Comparison of ENCODE assay signal across 6 cellular contexts in the genomic region with DNA sequence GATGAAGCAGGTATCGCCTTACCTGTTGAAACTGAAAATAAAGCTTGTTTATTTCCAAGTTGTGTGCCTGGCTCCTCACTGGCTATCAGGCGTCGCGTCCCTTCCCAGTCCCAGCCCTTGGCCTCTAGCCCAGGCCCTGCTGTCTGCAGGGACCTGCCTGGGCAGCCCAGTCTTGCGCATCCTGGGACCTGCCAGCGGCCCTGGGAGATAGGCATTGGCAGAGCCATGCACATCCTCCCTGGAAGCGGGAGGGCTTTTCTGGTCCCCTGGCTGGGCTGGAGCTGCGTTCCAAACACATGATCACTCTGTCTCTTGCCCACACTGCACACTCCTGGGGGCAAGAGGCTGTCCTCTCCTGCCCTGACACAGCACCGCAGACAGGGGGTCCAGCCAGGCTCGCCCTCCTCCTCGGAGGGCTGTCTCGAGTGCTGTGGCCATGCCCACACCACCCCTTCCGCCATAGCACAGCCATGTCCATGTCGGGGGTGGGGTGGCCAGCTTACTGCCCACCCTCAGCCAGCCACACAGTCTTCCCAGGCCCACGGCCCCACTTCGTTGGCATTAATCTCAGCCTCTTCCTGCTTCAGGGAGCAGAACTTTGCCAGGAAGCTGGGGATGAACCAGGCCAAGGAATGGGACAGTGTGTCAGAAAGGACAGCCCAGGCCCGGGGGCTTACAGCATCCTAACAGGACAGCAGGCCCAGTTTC. TPM values are rescaled to one million over a fixed set of nuclear protein-coding genes. Genes with fewer than 3 reads are reported as not detected.
"Had no signal": no experiment of that assay in that cellular context is flagged by ENCODE, and none has a peak within 500 bp of the region (broad histone marks: within the 10 kb centered on the region; RNA-seq: fewer than 3 reads in every experiment).

No MANE protein-coding gene starts in this region.

RNA-seq across cellular contexts. Expression of a gene that starts 57.8 kb away (rescaled TPM):
- total RNA-seq: aorta, fibroblast of lung, kidney epithelial cell, natural killer cell, pancreas, upper lobe of right lung had no signal
- polyA plus RNA-seq: fibroblast of lung had no signal
